Comparison of ENCODE assay signal across 1 cellular context in the genomic region with DNA sequence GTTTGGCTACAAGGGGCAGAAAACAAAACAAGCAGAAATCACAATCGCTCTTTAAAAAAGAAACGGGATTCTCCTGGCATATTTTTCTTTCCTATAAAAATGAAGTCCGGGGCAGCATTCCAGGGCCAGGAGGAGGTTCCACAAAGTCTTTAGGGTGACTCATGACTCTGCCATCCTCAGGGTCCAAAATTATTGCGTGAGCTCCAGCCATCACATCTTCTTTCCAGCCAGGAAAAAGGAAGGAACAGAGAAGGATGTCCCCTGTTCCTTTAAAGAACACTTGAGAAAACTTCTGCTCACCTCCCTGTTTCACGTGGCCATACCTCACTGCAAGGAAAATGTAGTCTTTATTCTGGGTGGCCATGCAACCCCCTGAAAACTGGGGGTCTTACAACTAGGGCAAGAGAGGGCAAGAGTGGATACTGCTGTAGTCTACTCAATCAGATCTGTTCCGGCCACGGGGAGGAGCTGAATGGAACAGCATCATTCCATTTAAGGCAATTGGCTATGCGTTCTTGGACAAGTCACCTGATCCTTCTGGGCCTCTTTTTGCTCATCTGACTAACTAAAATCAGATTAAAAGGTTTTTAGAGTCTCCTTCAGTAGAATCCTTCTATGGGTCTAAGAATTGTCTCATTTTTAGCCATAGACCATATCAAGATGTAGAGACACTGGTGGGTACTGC.
TF ChIP-seq lines count a peak whose summit lies in the region.

No MANE protein-coding gene starts in this region.

TF ChIP-seq in K562, 482 proteins besides CTCF, POLR2A, EP300 and RAD21 (continued from another document and continues in another):
- TF ChIP-seq, protein P1, sequence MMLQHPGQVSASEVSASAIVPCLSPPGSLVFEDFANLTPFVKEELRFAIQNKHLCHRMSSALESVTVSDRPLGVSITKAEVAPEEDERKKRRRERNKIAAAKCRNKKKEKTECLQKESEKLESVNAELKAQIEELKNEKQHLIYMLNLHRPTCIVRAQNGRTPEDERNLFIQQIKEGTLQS (IDR thresholded peaks at IDR 0.05): peak; percentile 33; the same call in 1 of the 2 replicates
- TF ChIP-seq, protein P1 (CRISPR knock-in tag; conservative IDR thresholded peaks at IDR 0.05): no peak
- peak; percentile 16; the same call in 1 of the 2 replicates for TF ChIP-seq TFE3 (CRISPR knock-in tag; IDR thresholded peaks at IDR 0.05)
- peak; percentile 35; the same call in 1 of the 2 replicates for TF ChIP-seq BACH1 (tag; IDR thresholded peaks at IDR 0.05)
- no peak for TF ChIP-seq FOXP1 (CRISPR knock-in tag; IDR thresholded peaks at IDR 0.05)
- TF ChIP-seq ATF7 (IDR thresholded peaks at IDR 0.05): no peak
- TF ChIP-seq ZNF589 (CRISPR knock-in tag; IDR thresholded peaks at IDR 0.05; ENCODE audit: low read depth): no peak
- peak in 1 of 2 experiments; percentile 50; a peak in 3 of 4 replicates for TF ChIP-seq KDM1A (IDR thresholded peaks at IDR 0.05)
- TF ChIP-seq PBX2 (CRISPR knock-in tag; IDR thresholded peaks at IDR 0.05; ENCODE audit: low read depth): no peak
- TF ChIP-seq PBX2 (tag; conservative IDR thresholded peaks at IDR 0.05; ENCODE audit: low read depth): no peak
- TF ChIP-seq EP400 (IDR thresholded peaks at IDR 0.05): no peak
- TF ChIP-seq, protein P2, sequence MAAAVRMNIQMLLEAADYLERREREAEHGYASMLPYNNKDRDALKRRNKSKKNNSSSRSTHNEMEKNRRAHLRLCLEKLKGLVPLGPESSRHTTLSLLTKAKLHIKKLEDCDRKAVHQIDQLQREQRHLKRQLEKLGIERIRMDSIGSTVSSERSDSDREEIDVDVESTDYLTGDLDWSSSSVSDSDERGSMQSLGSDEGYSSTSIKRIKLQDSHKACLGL (CRISPR knock-in tag; IDR thresholded peaks at IDR 0.05; ENCODE audit: borderline replicate concordance, poor library complexity, severe bottlenecking): no peak
- no peak for TF ChIP-seq ZNF384 (IDR thresholded peaks at IDR 0.05; ENCODE audit: low read depth, low read length)
- TF ChIP-seq ZNF445 (CRISPR knock-in tag; IDR thresholded peaks at IDR 0.05; ENCODE audit: low read depth): no peak
- TF ChIP-seq JUND (IDR thresholded peaks at IDR 0.05; ENCODE audit: borderline replicate concordance, low read depth, low read length): no peak
- 0 out of 3 replicates have a peak, but pooled peaks have one; percentile 30 for TF ChIP-seq JUND (tag; IDR thresholded peaks at IDR 0.05; ENCODE audit: borderline replicate concordance, low read depth, low read length)
- TF ChIP-seq RFX1 (IDR thresholded peaks at IDR 0.05): no peak
- no peak for TF ChIP-seq ARHGAP35 (IDR thresholded peaks at IDR 0.05; ENCODE audit: partially characterized antibody)
- no peak for TF ChIP-seq ZBTB1 (CRISPR knock-in tag; IDR thresholded peaks at IDR 0.05; ENCODE audit: borderline replicate concordance, low read depth)
- TF ChIP-seq TAF9B (IDR thresholded peaks at IDR 0.05; ENCODE audit: partially characterized antibody): no peak
- TF ChIP-seq ZNF197 (CRISPR knock-in tag; IDR thresholded peaks at IDR 0.05; ENCODE audit: low read depth): no peak
- TF ChIP-seq HDAC2 (IDR thresholded peaks at IDR 0.05): 0 out of 2 replicates have a peak, but pooled peaks have one; percentile 23
- TF ChIP-seq TCF7 (IDR thresholded peaks at IDR 0.05; ENCODE audit: borderline replicate concordance): no peak
- TF ChIP-seq FOXJ3 (CRISPR knock-in tag; IDR thresholded peaks at IDR 0.05): no peak
- no peak for TF ChIP-seq KHSRP (IDR thresholded peaks at IDR 0.05)
- TF ChIP-seq, protein P3, sequence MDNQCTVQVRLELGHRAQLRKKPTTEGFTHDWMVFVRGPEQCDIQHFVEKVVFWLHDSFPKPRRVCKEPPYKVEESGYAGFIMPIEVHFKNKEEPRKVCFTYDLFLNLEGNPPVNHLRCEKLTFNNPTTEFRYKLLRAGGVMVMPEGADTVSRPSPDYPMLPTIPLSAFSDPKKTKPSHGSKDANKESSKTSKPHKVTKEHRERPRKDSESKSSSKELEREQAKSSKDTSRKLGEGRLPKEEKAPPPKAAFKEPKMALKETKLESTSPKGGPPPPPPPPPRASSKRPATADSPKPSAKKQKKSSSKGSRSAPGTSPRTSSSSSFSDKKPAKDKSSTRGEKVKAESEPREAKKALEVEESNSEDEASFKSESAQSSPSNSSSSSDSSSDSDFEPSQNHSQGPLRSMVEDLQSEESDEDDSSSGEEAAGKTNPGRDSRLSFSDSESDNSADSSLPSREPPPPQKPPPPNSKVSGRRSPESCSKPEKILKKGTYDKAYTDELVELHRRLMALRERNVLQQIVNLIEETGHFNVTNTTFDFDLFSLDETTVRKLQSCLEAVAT (IDR thresholded peaks at IDR 0.05): no peak
- no peak for TF ChIP-seq IRF9 (tag; IDR thresholded peaks at IDR 0.05)
- no peak for TF ChIP-seq USF2 (CRISPR knock-in tag; IDR thresholded peaks at IDR 0.05)
- TF ChIP-seq PHF8 (IDR thresholded peaks at IDR 0.05; ENCODE audit: borderline replicate concordance, low read length): no peak
- TF ChIP-seq ZZZ3 (IDR thresholded peaks at IDR 0.05): no peak
- TF ChIP-seq SNIP1 (IDR thresholded peaks at IDR 0.05; ENCODE audit: low read depth): no peak
- no peak for TF ChIP-seq HDAC1 (IDR thresholded peaks at IDR 0.05)
- TF ChIP-seq KLF6 (CRISPR knock-in tag; IDR thresholded peaks at IDR 0.05; ENCODE audit: borderline replicate concordance): no peak
- TF ChIP-seq TFAM (CRISPR knock-in tag; conservative IDR thresholded peaks at IDR 0.05): no peak
- TF ChIP-seq NR2C1 (IDR thresholded peaks at IDR 0.05): no peak
- no peak for TF ChIP-seq NR2C1 (tag; IDR thresholded peaks at IDR 0.05)
- no peak for TF ChIP-seq MEF2A (IDR thresholded peaks at IDR 0.05; ENCODE audit: control insufficient read depth, low read depth, low read length)
- no peak for TF ChIP-seq ZNF584 (CRISPR knock-in tag; IDR thresholded peaks at IDR 0.05; ENCODE audit: low read depth)
- 0 out of 2 replicates have a peak, but pooled peaks have one; percentile 48 for TF ChIP-seq PTBP1 (IDR thresholded peaks at IDR 0.05; ENCODE audit: low read depth, low read length)
- no peak for TF ChIP-seq ZFPM2 (CRISPR knock-in tag; IDR thresholded peaks at IDR 0.05)
- no peak for TF ChIP-seq ZBTB8A (IDR thresholded peaks at IDR 0.05; ENCODE audit: partially characterized antibody)
- TF ChIP-seq MTA3 (IDR thresholded peaks at IDR 0.05; ENCODE audit: borderline replicate concordance): no peak
- no peak for TF ChIP-seq HIVEP1 (CRISPR knock-in tag; IDR thresholded peaks at IDR 0.05)
- TF ChIP-seq LCOR (CRISPR knock-in tag; IDR thresholded peaks at IDR 0.05): no peak
- no peak for TF ChIP-seq ZC3H8 (IDR thresholded peaks at IDR 0.05)
- TF ChIP-seq JUNB (CRISPR knock-in tag; conservative IDR thresholded peaks at IDR 0.05): no peak
- TF ChIP-seq ZNF583 (CRISPR knock-in tag; IDR thresholded peaks at IDR 0.05): no peak
- peak; percentile 72 to 96; a peak in 3 of 4 replicates for TF ChIP-seq SRF (CRISPR knock-in tag; IDR thresholded peaks at IDR 0.05)
- peak; percentile 89 for TF ChIP-seq SMARCA5 (IDR thresholded peaks at IDR 0.05)
- no peak for TF ChIP-seq ILK (tag; IDR thresholded peaks at IDR 0.05; ENCODE audit: borderline replicate concordance, low read depth)
- no peak for TF ChIP-seq YY1 (IDR thresholded peaks at IDR 0.05; ENCODE audit: borderline replicate concordance in 1 of 3, control insufficient read depth in 1 of 3, extremely low read depth in 1 of 3, insufficient read depth in 3 of 3, insufficient read length in 1 of 3, insufficient replicate concordance in 2 of 3, low read depth in 1 of 3, low read length in 2 of 3)
